ENCODE assay signal across 9 cellular contexts in the genomic region with DNA sequence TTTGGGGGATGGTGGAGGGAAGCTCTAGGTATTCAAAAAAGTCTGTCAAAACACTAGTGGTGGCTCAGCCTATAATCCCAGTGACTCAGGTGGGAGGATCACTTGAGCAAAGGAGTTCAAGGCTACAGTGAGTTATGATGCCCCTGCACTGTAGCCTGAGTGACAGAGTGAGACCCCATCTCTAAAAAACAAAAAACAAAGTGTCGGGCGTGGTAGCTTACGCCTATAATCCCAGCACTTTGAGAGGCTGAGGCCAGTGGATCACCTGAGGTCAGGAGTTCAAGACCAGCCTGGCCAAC. TPM values are rescaled to one million over a fixed set of nuclear protein-coding genes. Genes with fewer than 3 reads are reported as not detected.
DNase-seq lines count a peak whose midpoint lies in the region; ATAC-seq, FAIRE-seq and TF ChIP-seq lines count a peak whose summit lies in the region.
"Had no signal": no experiment of that assay in that cellular context is flagged by ENCODE, and none has a peak within 500 bp of the region (broad histone marks: within the 10 kb centered on the region; RNA-seq: fewer than 3 reads in every experiment).

No MANE protein-coding gene starts in this region.

- no peak overlapping the region for H3K23ac ChIP-seq in neuronal stem cell (ENCODE audit: low read depth, low read length, poor library complexity)

- no peak overlapping the region for H3K4me3 ChIP-seq in HepG2 (replicated peaks in 1 of 3; ENCODE audit: insufficient read depth in 1 of 3, low read depth in 2 of 3, low read length in 3 of 3)
- H3K4me3 ChIP-seq in right lobe of liver: no peak overlapping the region
- no peak overlapping the region for H3K4me3 ChIP-seq in Peyer's patch
- H3K4me3 ChIP-seq in fibroblast of lung (replicated peaks in 1 of 4; ENCODE audit: control extremely low read depth in 1 of 4, insufficient read depth in 1 of 4, low read depth in 3 of 4, low read length in 4 of 4): no peak overlapping the region
- no peak overlapping the region for H3K4me3 ChIP-seq in neuronal stem cell (ENCODE audit: low read length in 2 of 2)

- H3K4me1 ChIP-seq in HepG2 (ENCODE audit: insufficient read depth, low read length) (peaks cover 24% of the 10 kb centered on the region), right lobe of liver (peaks cover 0 to 8% (median 0%) of the 10 kb centered on the region in 4 donors), Peyer's patch (no peaks in the 10 kb centered on the region), fibroblast of lung (ENCODE audit: control insufficient read depth, extremely low read depth, insufficient read depth, low read length) (peaks cover 3% of the 10 kb centered on the region), neuronal stem cell (ENCODE audit: control insufficient read depth in 2 of 2, insufficient read depth in 1 of 2, low read depth in 1 of 2, low read length in 2 of 2) (peaks cover 0 to 2% of the 10 kb centered on the region in 2 donors)

- intact Hi-C loops in HepG2 (cut with micrococcal nuclease; ENCODE audit: unreplicated experiment): no loop called here
- intact Hi-C loops in right lobe of liver (cut with DNase I): no loop called here

- H4K20me1 ChIP-seq in HepG2 (ENCODE audit: insufficient read depth, low read length) (no peaks in the 10 kb centered on the region), fibroblast of lung (ENCODE audit: control insufficient read depth, extremely low read depth, insufficient read depth, low read length) (no peaks in the 10 kb centered on the region)

- H3K9me3 ChIP-seq in HepG2 (ENCODE audit: low read length) (peaks cover 8% of the 10 kb centered on the region), right lobe of liver (no peaks in the 10 kb centered on the region), Peyer's patch (no peaks in the 10 kb centered on the region), fibroblast of lung (ENCODE audit: control insufficient read depth, insufficient read depth, low read depth, low read length) (no peaks in the 10 kb centered on the region), neuronal stem cell (replicated peaks in 1 of 2; ENCODE audit: control insufficient read depth in 2 of 2, insufficient read depth in 1 of 2, low read depth in 1 of 2, low read length in 2 of 2) (peaks cover 2 to 15% of the 10 kb centered on the region in 2 donors)

- ATAC-seq in HepG2 (peak; percentile 74), right lobe of liver (no peak)

- no peak for FAIRE-seq in HepG2 (lab: Jason Lieb, UNC)

- TF ChIP-seq EP300 in HepG2 (IDR thresholded peaks at IDR 0.05; ENCODE audit: low read depth in 2 of 2, low read length in 2 of 2) (no peak), HepG2 (CRISPR knock-in tag; IDR thresholded peaks at IDR 0.05; ENCODE audit: borderline replicate concordance) (no peak)

- DNase-seq in HepG2 (ENCODE audit: low spot score) (peak; percentile 37), right lobe of liver (no peak), Peyer's patch (no peak), fibroblast of lung (ENCODE audit: low read depth in 2 of 2) (no peak), neuronal stem cell (ENCODE audit: low spot score) (no peak), RKO (ENCODE audit: low spot score) (no peak), NCI-H774 (lab: John Stamatoyannopoulos, UW) (no peak), SHP77 treated with DMSO at 0.1 percent for 48 hours (lab: John Stamatoyannopoulos, UW) (no peak)
- DNase-seq: NCI-H187 had no signal

- H3K79me2 ChIP-seq in HepG2 (ENCODE audit: insufficient read depth, low read length) (peaks cover 62% of the 10 kb centered on the region), fibroblast of lung (ENCODE audit: control insufficient read depth, insufficient read depth, low read length) (peaks cover 15% of the 10 kb centered on the region)

- H2BK15ac ChIP-seq in neuronal stem cell (ENCODE audit: low read length): no peak overlapping the region

- TF ChIP-seq CTCF in HepG2 (CRISPR knock-in tag; IDR thresholded peaks at IDR 0.05) (no peak), right lobe of liver (IDR thresholded peaks at IDR 0.05) (no peak), Peyer's patch (IDR thresholded peaks at IDR 0.05) (no peak), fibroblast of lung (conservative IDR thresholded peaks at IDR 0.05 in 1 of 2, IDR thresholded peaks at IDR 0.05 in 1 of 2; ENCODE audit: low read depth in 1 of 2, low read length in 2 of 2) (no peak)

- H3K27me3 ChIP-seq in HepG2 (ENCODE audit: control insufficient read depth in 1 of 2, insufficient read depth in 2 of 2, low read length in 2 of 2) (no peaks in the 10 kb centered on the region; a peak in 1 of 5 replicates), right lobe of liver (no peaks in the 10 kb centered on the region), Peyer's patch (no peaks in the 10 kb centered on the region), fibroblast of lung (ENCODE audit: control insufficient read depth, insufficient read depth, low read length) (no peaks in the 10 kb centered on the region), neuronal stem cell (ENCODE audit: control insufficient read depth in 3 of 3, insufficient read depth in 3 of 3, low read depth in 1 of 3, low read length in 3 of 3) (no peaks in the 10 kb centered on the region)

- no TSS peak for BruUV-seq in HepG2 (replicated peaks; lab: Mats Ljungman, UMichigan)

- peak overlapping the region; percentile 5; the same call in 1 of the 2 replicates for H3K4me2 ChIP-seq in HepG2 (ENCODE audit: low read depth, low read length)
- H3K4me2 ChIP-seq in fibroblast of lung (ENCODE audit: extremely low read depth, insufficient read depth, low read length): no peak overlapping the region
- no peak overlapping the region for H3K4me2 ChIP-seq in neuronal stem cell (ENCODE audit: insufficient read depth, low read length, poor library complexity, severe bottlenecking)

- H3K79me1 ChIP-seq in neuronal stem cell (ENCODE audit: low read depth, low read length): peaks cover 3% of the 10 kb centered on the region

- H2BK120ac ChIP-seq in neuronal stem cell (ENCODE audit: low read depth, low read length): no peak overlapping the region

- H3K4ac ChIP-seq in neuronal stem cell (ENCODE audit: low read length): no peak overlapping the region

- H2BK12ac ChIP-seq in neuronal stem cell (ENCODE audit: low read length): no peak overlapping the region

- H3K14ac ChIP-seq in neuronal stem cell (ENCODE audit: low read length): no peak overlapping the region

- peak overlapping the region; percentile 69 for H3K27ac ChIP-seq in HepG2 (ENCODE audit: extremely low read length, insufficient read depth, low read length)
- peak overlapping the region in 1 of 3 donors; percentile 30 for H3K27ac ChIP-seq in right lobe of liver
- H3K27ac ChIP-seq in Peyer's patch: peak overlapping the region; percentile 13 to 53 (median 37)
- H3K27ac ChIP-seq in fibroblast of lung (ENCODE audit: insufficient read depth, low read length): no peak overlapping the region
- H3K27ac ChIP-seq in neuronal stem cell (replicated peaks; ENCODE audit: low read length): no peak overlapping the region

- 77% methylated on average over 3 of the region's 3 CpGs for WGBS in HepG2 (ENCODE audit: low lambda C conversion rate)
- WGBS in right lobe of liver (ENCODE audit: insufficient coverage, low coverage, low lambda C conversion rate, missing lambda C conversion rate): 90% methylated on average over 3 of the region's 3 CpGs
- WGBS in neuronal stem cell (ENCODE audit: extremely low coverage in 2 of 2, insufficient read length in 2 of 2, insufficient replicate concordance in 1 of 2), 2 donors: no CpG with 5 or more reads among the region's 3 CpGs

- CTCF ChIA-PET in HepG2 (lab: Yijun Ruan, JAX; ENCODE audit: low intra/inter-chr PET ratio, low total read pairs): no interaction called here

- no peak for TF ChIP-seq RAD21 in HepG2 (CRISPR knock-in tag; IDR thresholded peaks at IDR 0.05)

- no peak overlapping the region for H4K8ac ChIP-seq in neuronal stem cell (ENCODE audit: low read depth, low read length)

- POLR2A ChIA-PET in HepG2 (lab: Yijun Ruan, JAX): interaction anchor here (1.5 to 1.6 kb wide), 4 partner anchors 8 to 18 kb away, joined by 4 to 10 read pairs (median 5); no protein-coding TSS in a partner anchor

- H4K91ac ChIP-seq in neuronal stem cell (ENCODE audit: low read depth, low read length, poor library complexity): no peak overlapping the region

- in situ Hi-C loops in HepG2 (cut with HindIII; ENCODE audit: extremely low pct_ligation_motif_present, low pct_unique_long_range_greater_than_20kb): no loop called here

- no peak overlapping the region for H2AK5ac ChIP-seq in neuronal stem cell (ENCODE audit: low read depth, low read length)

- no peak overlapping the region for H3K18ac ChIP-seq in neuronal stem cell (ENCODE audit: low read length)

- no peak overlapping the region for H2BK5ac ChIP-seq in neuronal stem cell (ENCODE audit: low read length)

- H2AFZ ChIP-seq in HepG2 (ENCODE audit: low read length): no peak overlapping the region
- peak overlapping the region; percentile 78 for H2AFZ ChIP-seq in fibroblast of lung (ENCODE audit: low read length)
- H2AFZ ChIP-seq in neuronal stem cell (ENCODE audit: low read length): no peak overlapping the region

- TF ChIP-seq POLR2A in HepG2 (IDR thresholded peaks at IDR 0.05; ENCODE audit: insufficient read depth in 1 of 2, low read depth in 2 of 2, low read length in 2 of 2) (no peak), right lobe of liver (IDR thresholded peaks at IDR 0.05) (no peak), Peyer's patch (IDR thresholded peaks at IDR 0.05) (no peak)

- peaks cover 2 to 21% of the 10 kb centered on the region in 2 experiments; a peak in 3 of 5 replicates for H3K36me3 ChIP-seq in HepG2 (replicated peaks in 1 of 2; ENCODE audit: control insufficient read depth in 1 of 2, insufficient read depth in 2 of 2, low read length in 2 of 2)
- H3K36me3 ChIP-seq in right lobe of liver: no peaks in the 10 kb centered on the region
- H3K36me3 ChIP-seq in Peyer's patch: no peaks in the 10 kb centered on the region
- no peaks in the 10 kb centered on the region for H3K36me3 ChIP-seq in fibroblast of lung (ENCODE audit: control insufficient read depth, insufficient read depth, low read length)
- peaks cover 2 to 47% of the 10 kb centered on the region in 2 donors for H3K36me3 ChIP-seq in neuronal stem cell (replicated peaks in 1 of 2; ENCODE audit: control insufficient read depth in 2 of 2, insufficient read depth in 2 of 2, low read length in 2 of 2)

- no peak overlapping the region for H3K9ac ChIP-seq in HepG2 (ENCODE audit: insufficient read depth, low read depth, low read length)
- H3K9ac ChIP-seq in fibroblast of lung (ENCODE audit: insufficient read depth, low read length): no peak overlapping the region
- H3K9ac ChIP-seq in neuronal stem cell (ENCODE audit: low read depth, low read length, poor library complexity): no peak overlapping the region

RNA-seq across cellular contexts. Expression of a gene that starts 15.8 kb away (rescaled TPM):
- total RNA-seq in HepG2 (2016; rRNA removed; fragmentation: Illumina TruSeq; extraction: Trizol): 59.6 and 96.2 TPM in 2 replicates
- total RNA-seq in HepG2 (2016; cell fraction: cytosol; rRNA removed; fragmentation: Illumina TruSeq; extraction: Trizol; ENCODE audit: low read depth): 187 and 190 TPM in 2 replicates
- total RNA-seq in HepG2 (2016; cell fraction: insoluble cytoplasmic fraction; rRNA removed; fragmentation: Illumina TruSeq; extraction: Trizol): 58.0 and 98.8 TPM in 2 replicates
- total RNA-seq in HepG2 (2016; cell fraction: membrane; rRNA removed; fragmentation: Illumina TruSeq; extraction: Trizol): 218 and 226 TPM in 2 replicates
- 63.3 and 75.6 TPM in 2 replicates for total RNA-seq in HepG2 (2016; cell fraction: nucleus; rRNA removed; fragmentation: Illumina TruSeq; extraction: Trizol)
- 97.4 and 103 TPM in 2 replicates for polyA plus RNA-seq in HepG2 (2011; rRNA removed)
- polyA plus RNA-seq in HepG2 (2011; cell fraction: cytosol; rRNA removed): 70.4 and 119 TPM in 2 replicates
- 52.2 and 66.4 TPM in 2 replicates for polyA plus RNA-seq in HepG2 (2011; cell fraction: nucleus; rRNA removed)
- polyA plus RNA-seq in HepG2 (2012): 137 and 167 TPM in 2 replicates
- polyA plus RNA-seq in HepG2 (2016; cell fraction: cytosol; fragmentation: Illumina TruSeq; extraction: Trizol; ENCODE audit: low read depth): 214 and 245 TPM in 2 replicates
- 71.1 and 77.0 TPM in 2 replicates for polyA plus RNA-seq in HepG2 (2016; cell fraction: insoluble cytoplasmic fraction; fragmentation: Illumina TruSeq; extraction: Trizol; ENCODE audit: low read depth)
- 233 and 237 TPM in 2 replicates for polyA plus RNA-seq in HepG2 (2016; cell fraction: membrane; fragmentation: Illumina TruSeq; extraction: Trizol; ENCODE audit: low read depth)
- 115 and 125 TPM in 2 replicates for polyA plus RNA-seq in HepG2 (2016; cell fraction: nucleus; fragmentation: Illumina TruSeq; extraction: Trizol; ENCODE audit: insufficient read depth, low read depth)
- polyA minus RNA-seq in HepG2 (2011; rRNA and poly(A)+ RNA removed; ENCODE audit: low replicate concordance): 5.1 and 25.0 TPM in 2 replicates
- polyA minus RNA-seq in HepG2 (2011; cell fraction: cytosol; rRNA and poly(A)+ RNA removed): 50.7 and 55.5 TPM in 2 replicates
- polyA minus RNA-seq in HepG2 (2011; cell fraction: nucleus; rRNA and poly(A)+ RNA removed): 68.4 and 80.7 TPM in 2 replicates
- total RNA-seq in right lobe of liver: 10 to 100 TPM; 28.9 to 48.1 (median 34.3) TPM
- total RNA-seq in Peyer's patch: 100 to 1,000 TPM in 1 of 4 donors, 10 to 100 TPM in 3; 38.8 to 140 (median 84.9) TPM
- 28.2 and 34.7 TPM in 2 replicates for total RNA-seq in fibroblast of lung
- polyA plus RNA-seq in fibroblast of lung: 26.2 and 27.2 TPM in 2 replicates
- 23.9 and 25.0 TPM in 2 replicates for polyA plus RNA-seq in fibroblast of lung (2012)
- polyA minus RNA-seq in fibroblast of lung (ENCODE audit: low replicate concordance): 2.2 and 5.1 TPM in 2 replicates
- polyA plus RNA-seq in neuronal stem cell (2013, experiment 1 of 2): 22.3 TPM
- 22.2 TPM for polyA plus RNA-seq in neuronal stem cell (2013, experiment 2 of 2)

RNA-seq across cellular contexts. Expression of a gene that starts 18.9 kb away (rescaled TPM):
- total RNA-seq in HepG2 (2016; rRNA removed; fragmentation: Illumina TruSeq; extraction: Trizol) (7.7 and 8.1 TPM in 2 replicates), right lobe of liver (1 to 10 TPM in 5 of 6 experiments, under 1 TPM in 1; 0.73 to 9.2 (median 2.6) TPM), Peyer's patch (1 to 10 TPM; 1.5 to 7.4 (median 3.4) TPM), fibroblast of lung (0.26 and 0.66 TPM in 2 replicates)
- total RNA-seq in HepG2 (2016; cell fraction: cytosol; rRNA removed; fragmentation: Illumina TruSeq; extraction: Trizol; ENCODE audit: low read depth): 1.2 TPM in 2 replicates
- total RNA-seq in HepG2 (2016; cell fraction: insoluble cytoplasmic fraction; rRNA removed; fragmentation: Illumina TruSeq; extraction: Trizol): 8.0 and 8.1 TPM in 2 replicates
- 3.0 and 4.0 TPM in 2 replicates for total RNA-seq in HepG2 (2016; cell fraction: membrane; rRNA removed; fragmentation: Illumina TruSeq; extraction: Trizol)
- 10.3 and 11.5 TPM in 2 replicates for total RNA-seq in HepG2 (2016; cell fraction: nucleus; rRNA removed; fragmentation: Illumina TruSeq; extraction: Trizol)
- polyA plus RNA-seq in HepG2 (2011; rRNA removed) (1.8 and 2.9 TPM in 2 replicates), fibroblast of lung (2.2 and 6.4 TPM in 2 replicates)
- polyA plus RNA-seq in HepG2 (2011; cell fraction: cytosol; rRNA removed): 1.1 TPM in 2 replicates
- polyA plus RNA-seq in HepG2 (2011; cell fraction: nucleus; rRNA removed): 2.0 and 3.3 TPM in 2 replicates
- 2.5 and 4.6 TPM in 2 replicates for polyA plus RNA-seq in HepG2 (2012)
- 0.44 and 0.57 TPM in 2 replicates for polyA plus RNA-seq in HepG2 (2016; cell fraction: cytosol; fragmentation: Illumina TruSeq; extraction: Trizol; ENCODE audit: low read depth)
- 7.1 and 7.8 TPM in 2 replicates for polyA plus RNA-seq in HepG2 (2016; cell fraction: insoluble cytoplasmic fraction; fragmentation: Illumina TruSeq; extraction: Trizol; ENCODE audit: low read depth)
- polyA plus RNA-seq in HepG2 (2016; cell fraction: membrane; fragmentation: Illumina TruSeq; extraction: Trizol; ENCODE audit: low read depth): 1.4 and 1.7 TPM in 2 replicates
- polyA plus RNA-seq in HepG2 (2016; cell fraction: nucleus; fragmentation: Illumina TruSeq; extraction: Trizol; ENCODE audit: insufficient read depth, low read depth): 19.1 and 20.1 TPM in 2 replicates
- 2.3 and 10.9 TPM in 2 replicates for polyA minus RNA-seq in HepG2 (2011; rRNA and poly(A)+ RNA removed; ENCODE audit: low replicate concordance)
- polyA minus RNA-seq in HepG2 (2011; cell fraction: cytosol; rRNA and poly(A)+ RNA removed): 1.8 and 2.5 TPM in 2 replicates
- polyA minus RNA-seq in HepG2 (2011; cell fraction: nucleus; rRNA and poly(A)+ RNA removed): 3.4 and 5.7 TPM in 2 replicates
- polyA plus RNA-seq in fibroblast of lung (2012): 2.4 and 6.8 TPM in 2 replicates
- 0.47 and 3.5 TPM in 2 replicates for polyA minus RNA-seq in fibroblast of lung (ENCODE audit: low replicate concordance)
- 5.1 TPM for polyA plus RNA-seq in neuronal stem cell (2013, experiment 1 of 2)
- 5.1 TPM for polyA plus RNA-seq in neuronal stem cell (2013, experiment 2 of 2)

RNA-seq across cellular contexts. Expression of a gene that starts 50.7 kb away (rescaled TPM):
- 14.3 and 16.9 TPM in 2 replicates for total RNA-seq in HepG2 (2016; rRNA removed; fragmentation: Illumina TruSeq; extraction: Trizol)
- 18.4 and 20.8 TPM in 2 replicates for total RNA-seq in HepG2 (2016; cell fraction: cytosol; rRNA removed; fragmentation: Illumina TruSeq; extraction: Trizol; ENCODE audit: low read depth)
- 15.7 TPM in 2 replicates for total RNA-seq in HepG2 (2016; cell fraction: insoluble cytoplasmic fraction; rRNA removed; fragmentation: Illumina TruSeq; extraction: Trizol)
- 19.9 and 20.6 TPM in 2 replicates for total RNA-seq in HepG2 (2016; cell fraction: membrane; rRNA removed; fragmentation: Illumina TruSeq; extraction: Trizol)
- total RNA-seq in HepG2 (2016; cell fraction: nucleus; rRNA removed; fragmentation: Illumina TruSeq; extraction: Trizol): 7.3 and 8.2 TPM in 2 replicates
- polyA plus RNA-seq in HepG2 (2011; rRNA removed): 21.7 and 26.6 TPM in 2 replicates
- 20.8 and 23.4 TPM in 2 replicates for polyA plus RNA-seq in HepG2 (2011; cell fraction: cytosol; rRNA removed)
- polyA plus RNA-seq in HepG2 (2011; cell fraction: nucleus; rRNA removed): 12.7 and 13.6 TPM in 2 replicates
- polyA plus RNA-seq in HepG2 (2012): 42.1 and 46.6 TPM in 2 replicates
- 13.3 and 14.9 TPM in 2 replicates for polyA plus RNA-seq in HepG2 (2016; cell fraction: cytosol; fragmentation: Illumina TruSeq; extraction: Trizol; ENCODE audit: low read depth)
- polyA plus RNA-seq in HepG2 (2016; cell fraction: insoluble cytoplasmic fraction; fragmentation: Illumina TruSeq; extraction: Trizol; ENCODE audit: low read depth): 23.9 and 25.8 TPM in 2 replicates
- 20.6 and 21.6 TPM in 2 replicates for polyA plus RNA-seq in HepG2 (2016; cell fraction: membrane; fragmentation: Illumina TruSeq; extraction: Trizol; ENCODE audit: low read depth)
- 23.5 and 25.3 TPM in 2 replicates for polyA plus RNA-seq in HepG2 (2016; cell fraction: nucleus; fragmentation: Illumina TruSeq; extraction: Trizol; ENCODE audit: insufficient read depth, low read depth)
- polyA minus RNA-seq in HepG2 (2011; rRNA and poly(A)+ RNA removed; ENCODE audit: low replicate concordance): 1.4 and 6.0 TPM in 2 replicates
- polyA minus RNA-seq in HepG2 (2011; cell fraction: cytosol; rRNA and poly(A)+ RNA removed): 9.7 and 10.0 TPM in 2 replicates
- 10.3 and 10.7 TPM in 2 replicates for polyA minus RNA-seq in HepG2 (2011; cell fraction: nucleus; rRNA and poly(A)+ RNA removed)
- 1 to 10 TPM; 1.4 to 6.2 (median 4.7) TPM for total RNA-seq in right lobe of liver
- total RNA-seq in Peyer's patch: 10 to 100 TPM in 1 of 4 donors, 1 to 10 TPM in 3; 3.2 to 19.8 (median 5.1) TPM
- 18.2 and 31.4 TPM in 2 replicates for total RNA-seq in fibroblast of lung
- polyA plus RNA-seq in fibroblast of lung: 28.7 and 35.6 TPM in 2 replicates
- 30.6 and 38.9 TPM in 2 replicates for polyA plus RNA-seq in fibroblast of lung (2012)
- 2.2 and 9.3 TPM in 2 replicates for polyA minus RNA-seq in fibroblast of lung (ENCODE audit: low replicate concordance)
- 21.5 TPM for polyA plus RNA-seq in neuronal stem cell (2013, experiment 1 of 2)
- polyA plus RNA-seq in neuronal stem cell (2013, experiment 2 of 2): 21.1 TPM

Comparison
In these comparisons a context has a peak if more than half of its experiments do, and no peak if none do; other contexts are left out.
1. H3K27ac ChIP-seq: peak in HepG2 (single experiment) and Peyer's patch (4 of 4); none in fibroblast of lung (single experiment) and neuronal stem cell (single experiment).